In genomic region chr16:2237076-2237551, GRCh38 we compare ENCODE assay signal across 10 cellular contexts. TPM values are rescaled to one million over a fixed set of nuclear protein-coding genes. Genes with fewer than 3 reads are reported as not detected.
DNase-seq lines count a peak whose midpoint lies in the region; ATAC-seq and TF ChIP-seq lines count a peak whose summit lies in the region.
"Had no signal": no experiment of that assay in that cellular context is flagged by ENCODE, and none has a peak within 500 bp of the region (broad histone marks: within the 10 kb centered on the region; RNA-seq: fewer than 3 reads in every experiment).

No MANE protein-coding gene starts in this region.

- H3K9me3 Mint-ChIP-seq in activated CD4-positive, alpha-beta memory T cell treated with anti-CD3 and anti-CD28 coated beads, Interleukin-2, amount 10 ng/mL, durations not matched to agents 7 days and 5 days = no peaks in the 10 kb centered on the region
- H3K9me3 Mint-ChIP-seq: activated T-cell treated with anti-CD3 and anti-CD28 coated beads, Interleukin-2, amount 50 U/mL, for 24 hours had no signal

- no peaks in the 10 kb centered on the region for H3K27me3 Mint-ChIP-seq in activated CD4-positive, alpha-beta memory T cell treated with anti-CD3 and anti-CD28 coated beads, Interleukin-2, amount 10 ng/mL, durations not matched to agents 7 days and 5 days

- POLR2A ChIA-PET in activated CD4-positive, alpha-beta memory T cell treated with anti-CD3 and anti-CD28 coated beads, Interleukin-2, amount 10 ng/mL, durations not matched to agents 7 days and 5 days (lab: Charles Lee) = interaction anchor here (1.6 to 2.5 kb wide), 2 partner anchors 15 to 23 kb away, joined by 7 to 11 read pairs; partner anchors contain the start of genes ECI1 and PGP

- no peak for ATAC-seq in GM19023 (IDR thresholded peaks at IDR 0.05; ENCODE audit: unreplicated experiment)

- H3K9ac ChIP-seq in SK-N-MC (ENCODE audit: insufficient read length) = no peak overlapping the region

- H3K4me3 ChIP-seq in SK-N-MC (peak overlapping the region; percentile 38; the same call in 1 of the 2 replicates), fibroblast of villous mesenchyme (ENCODE audit: low read depth, low read length) (peak overlapping the region; percentile 43), retinal pigment epithelial cell (ENCODE audit: low read length) (peak overlapping the region; percentile 23)

- no peaks in the 10 kb centered on the region for H3K4me1 Mint-ChIP-seq in activated CD4-positive, alpha-beta memory T cell treated with anti-CD3 and anti-CD28 coated beads, Interleukin-2, amount 10 ng/mL, durations not matched to agents 7 days and 5 days

- no peak overlapping the region for H3K4me3 Mint-ChIP-seq in activated CD4-positive, alpha-beta memory T cell treated with anti-CD3 and anti-CD28 coated beads, Interleukin-2, amount 10 ng/mL, durations not matched to agents 7 days and 5 days
- H3K4me3 Mint-ChIP-seq: activated T-cell treated with anti-CD3 and anti-CD28 coated beads, Interleukin-2, amount 50 U/mL, for 24 hours had no signal

- H3K36me3 Mint-ChIP-seq in activated CD4-positive, alpha-beta memory T cell treated with anti-CD3 and anti-CD28 coated beads, Interleukin-2, amount 10 ng/mL, durations not matched to agents 7 days and 5 days (ENCODE audit: low read depth) = peaks cover 2% of the 10 kb centered on the region

- no peak overlapping the region for H3K27ac ChIP-seq in SK-N-MC
- H3K27ac ChIP-seq: upper lobe of left lung had no signal

- H3K9me3 ChIP-seq in SK-N-MC (ENCODE audit: low read depth, low read length) = no peaks in the 10 kb centered on the region
- H3K9me3 ChIP-seq: upper lobe of left lung had no signal

- DNase-seq in SK-N-MC (ENCODE audit: low read depth, low spot score) (no peak), fibroblast of villous mesenchyme (ENCODE audit: low read depth) (no peak), retinal pigment epithelial cell (ENCODE audit: low read depth) (no peak)
- DNase-seq in activated CD4-positive, alpha-beta memory T cell treated with anti-CD3 and anti-CD28 coated beads, Interleukin-2, amount 10 ng/mL, durations not matched to agents 7 days and 5 days = no peak
- DNase-seq: caudate nucleus, midbrain, NCI-H345 had no signal

- TF ChIP-seq CTCF in fibroblast of villous mesenchyme (IDR thresholded peaks at IDR 0.05; ENCODE audit: insufficient read depth, low read depth, low read length) (no peak), retinal pigment epithelial cell (conservative IDR thresholded peaks at IDR 0.05; ENCODE audit: low read depth, low read length) (no peak)

- CTCF ChIA-PET in activated CD4-positive, alpha-beta memory T cell treated with anti-CD3 and anti-CD28 coated beads, Interleukin-2, amount 10 ng/mL, durations not matched to agents 7 days and 5 days (lab: Charles Lee) = no interaction called here

- H3K27ac Mint-ChIP-seq in activated CD4-positive, alpha-beta memory T cell treated with anti-CD3 and anti-CD28 coated beads, Interleukin-2, amount 10 ng/mL, durations not matched to agents 7 days and 5 days = no peak overlapping the region
- H3K27ac Mint-ChIP-seq: activated T-cell treated with anti-CD3 and anti-CD28 coated beads, Interleukin-2, amount 50 U/mL, for 24 hours had no signal

- no peaks in the 10 kb centered on the region; the same call in 1 of the 2 replicates for H3K36me3 ChIP-seq in SK-N-MC (ENCODE audit: insufficient read depth, low read length)

RNA-seq across cellular contexts. Expression of gene DNASE1L2, which starts 0.9 kb away (rescaled TPM):
- total RNA-seq in fibroblast of villous mesenchyme = 0.64 and 0.86 TPM in 2 replicates
- total RNA-seq in activated CD4-positive, alpha-beta memory T cell treated with anti-CD3 and anti-CD28 coated beads, Interleukin-2, amount 10 ng/mL, durations not matched to agents 7 days and 5 days = 1 to 10 TPM; 2.0 to 2.3 TPM

RNA-seq across cellular contexts. Expression of gene E4F1, which starts 13.7 kb away (rescaled TPM):
- total RNA-seq in fibroblast of villous mesenchyme = 25.9 and 32.5 TPM in 2 replicates
- 10 to 100 TPM; 26.3 to 29.4 TPM for total RNA-seq in activated CD4-positive, alpha-beta memory T cell treated with anti-CD3 and anti-CD28 coated beads, Interleukin-2, amount 10 ng/mL, durations not matched to agents 7 days and 5 days

RNA-seq across cellular contexts. Expression of gene ECI1, which starts 14.3 kb away (rescaled TPM):
- total RNA-seq in fibroblast of villous mesenchyme = 40.2 and 50.9 TPM in 2 replicates
- 10 to 100 TPM; 43.0 to 44.8 TPM for total RNA-seq in activated CD4-positive, alpha-beta memory T cell treated with anti-CD3 and anti-CD28 coated beads, Interleukin-2, amount 10 ng/mL, durations not matched to agents 7 days and 5 days

RNA-seq across cellular contexts. Expression of gene PGP, which starts 22.5 kb away (rescaled TPM):
- 20.3 TPM in 2 replicates for total RNA-seq in fibroblast of villous mesenchyme
- total RNA-seq in activated CD4-positive, alpha-beta memory T cell treated with anti-CD3 and anti-CD28 coated beads, Interleukin-2, amount 10 ng/mL, durations not matched to agents 7 days and 5 days = 10 to 100 TPM; 17.9 to 19.2 TPM

RNA-seq across cellular contexts. Expression of gene BRICD5, which starts 26.5 kb away (rescaled TPM):
- 1.6 and 1.7 TPM in 2 replicates for total RNA-seq in fibroblast of villous mesenchyme
- 10 to 100 TPM; 10.3 to 12.5 TPM for total RNA-seq in activated CD4-positive, alpha-beta memory T cell treated with anti-CD3 and anti-CD28 coated beads, Interleukin-2, amount 10 ng/mL, durations not matched to agents 7 days and 5 days
